18 cellular contexts compared by ENCODE assay signal in the genomic region with DNA sequence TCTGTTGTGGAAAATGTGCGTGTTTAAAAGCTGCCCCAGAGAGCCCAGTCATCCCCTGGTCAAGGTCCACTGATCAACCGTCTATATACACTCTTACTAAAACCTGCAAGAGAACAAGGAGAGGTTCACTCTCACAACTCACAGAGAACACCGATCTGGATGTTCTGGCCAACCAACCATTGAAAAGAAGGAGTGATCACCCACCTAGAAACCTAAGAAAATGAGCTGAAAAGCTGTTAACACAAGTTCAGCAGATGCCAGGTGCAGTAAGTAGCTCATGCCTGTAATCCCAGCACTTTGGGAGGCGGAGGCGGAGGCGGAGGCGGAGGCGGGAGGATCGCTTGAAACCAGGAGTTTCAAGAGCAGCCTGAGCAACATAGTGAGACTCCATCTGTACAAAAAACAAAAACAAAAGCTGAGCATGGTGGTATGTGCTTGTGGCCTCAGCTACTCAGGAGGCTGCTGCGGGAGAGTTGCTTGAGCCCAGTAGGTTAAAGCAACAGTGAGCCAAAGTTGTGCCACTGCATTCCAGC. TPM values are rescaled to one million over a fixed set of nuclear protein-coding genes. Genes with fewer than 3 reads are reported as not detected.
DNase-seq lines count a peak whose midpoint lies in the region; ATAC-seq, FAIRE-seq and TF ChIP-seq lines count a peak whose summit lies in the region.
"Had no signal": no experiment of that assay in that cellular context is flagged by ENCODE, and none has a peak within 500 bp of the region (broad histone marks: within the 10 kb centered on the region; RNA-seq: fewer than 3 reads in every experiment).

No MANE protein-coding gene starts in this region.

- no peak overlapping the region for H3K4me3 ChIP-seq in CD4-positive, CD25-positive, alpha-beta regulatory T cell (ENCODE audit: low read depth, low read length)
- H3K4me3 ChIP-seq in ascending aorta: no peak overlapping the region
- H3K4me3 ChIP-seq: cardiac muscle cell, K562, upper lobe of right lung had no signal

- intact Hi-C loops in ascending aorta (cut with DNase I): no loop called here

- peak overlapping the region; percentile 98 to 99 (median 99) for H3K27ac Mint-ChIP-seq in CD4-positive, CD25-positive, alpha-beta regulatory T cell
- H3K27ac Mint-ChIP-seq in activated CD8-positive, alpha-beta T cell treated with anti-CD3 and anti-CD28 coated beads, Interleukin-2, amount 10 ng/mL, durations not matched to agents 7 days and 5 days: peak overlapping the region; percentile 92
- peak overlapping the region; percentile 68 for H3K27ac Mint-ChIP-seq in memory B cell

- no peak for DNase-seq in CD4-positive, CD25-positive, alpha-beta regulatory T cell
- DNase-seq in GM12891 (ENCODE audit: insufficient read length, low spot score): no peak
- no peak for DNase-seq in activated CD8-positive, alpha-beta T cell treated with anti-CD3 and anti-CD28 coated beads, Interleukin-2, amount 10 ng/mL, durations not matched to agents 7 days and 5 days
- DNase-seq in memory B cell (ENCODE audit: low spot score in 2 of 2): no peak
- no peak for DNase-seq in ascending aorta (ENCODE audit: low spot score in 2 of 2)
- DNase-seq: C1 segment of cervical spinal cord, NCI-H1105, retina, upper lobe of right lung had no signal

- TF ChIP-seq POLR2A in GM12891 (IDR thresholded peaks at IDR 0.05; ENCODE audit: low read depth, low read length): no peak

- H3K36me3 ChIP-seq in CD4-positive, CD25-positive, alpha-beta regulatory T cell (ENCODE audit: control insufficient read depth, insufficient read depth, low read length): peaks cover 60% of the 10 kb centered on the region
- peaks cover 67 to 88% of the 10 kb centered on the region in 2 donors for H3K36me3 ChIP-seq in ascending aorta

- CTCF ChIA-PET in activated CD8-positive, alpha-beta T cell treated with anti-CD3 and anti-CD28 coated beads, Interleukin-2, amount 10 ng/mL, durations not matched to agents 7 days and 5 days (lab: Charles Lee): interaction anchor here (1.2 to 5.9 kb wide), 2 partner anchors 13 to 177 kb away, joined by 3 to 42 read pairs; a partner anchor contains a TSS

- H3K4me3 Mint-ChIP-seq in CD4-positive, CD25-positive, alpha-beta regulatory T cell: peak overlapping the region in 1 of 4 donors; percentile 28
- no peak overlapping the region for H3K4me3 Mint-ChIP-seq in activated CD8-positive, alpha-beta T cell treated with anti-CD3 and anti-CD28 coated beads, Interleukin-2, amount 10 ng/mL, durations not matched to agents 7 days and 5 days
- no peak overlapping the region for H3K4me3 Mint-ChIP-seq in memory B cell

- no peaks in the 10 kb centered on the region for H3K9me3 Mint-ChIP-seq in CD4-positive, CD25-positive, alpha-beta regulatory T cell
- no peaks in the 10 kb centered on the region for H3K9me3 Mint-ChIP-seq in activated CD8-positive, alpha-beta T cell treated with anti-CD3 and anti-CD28 coated beads, Interleukin-2, amount 10 ng/mL, durations not matched to agents 7 days and 5 days (ENCODE audit: insufficient read depth)
- H3K9me3 Mint-ChIP-seq in memory B cell: no peaks in the 10 kb centered on the region

- no peaks in the 10 kb centered on the region for H3K27me3 ChIP-seq in CD4-positive, CD25-positive, alpha-beta regulatory T cell (ENCODE audit: control insufficient read depth, insufficient read depth, low read length)
- H3K27me3 ChIP-seq in ascending aorta: no peaks in the 10 kb centered on the region
- H3K27me3 ChIP-seq: cardiac muscle cell, upper lobe of right lung had no signal

- no peaks in the 10 kb centered on the region for H3K9me3 ChIP-seq in CD4-positive, CD25-positive, alpha-beta regulatory T cell (ENCODE audit: control insufficient read depth in 2 of 2, low read length in 2 of 2)
- no peaks in the 10 kb centered on the region for H3K9me3 ChIP-seq in ascending aorta
- H3K9me3 ChIP-seq: upper lobe of right lung had no signal

- no peak for TF ChIP-seq CTCF in ascending aorta (IDR thresholded peaks at IDR 0.05)

- FAIRE-seq in GM12891 (lab: Jason Lieb, UNC): peak; percentile 74
- FAIRE-seq: GM18507, H54, islet of Langerhans, K562 had no signal

- ATAC-seq in CD4-positive, CD25-positive, alpha-beta regulatory T cell (ENCODE audit: low read depth in 2 of 2): no peak
- no peak for ATAC-seq in activated CD8-positive, alpha-beta T cell treated with anti-CD3 and anti-CD28 coated beads, Interleukin-2, amount 10 ng/mL, durations not matched to agents 7 days and 5 days
- ATAC-seq in memory B cell (ENCODE audit: low read depth) (no peak), GM18517 (IDR thresholded peaks at IDR 0.05; ENCODE audit: unreplicated experiment) (no peak), HG02678 (IDR thresholded peaks at IDR 0.05; ENCODE audit: unreplicated experiment) (no peak)
- ATAC-seq: K562, upper lobe of right lung had no signal

- H3K4me1 ChIP-seq in CD4-positive, CD25-positive, alpha-beta regulatory T cell (ENCODE audit: control insufficient read depth, insufficient read depth, low read length, poor library complexity, severe bottlenecking): peaks cover 41% of the 10 kb centered on the region
- H3K4me1 ChIP-seq in ascending aorta: no peaks in the 10 kb centered on the region
- H3K4me1 ChIP-seq: upper lobe of right lung had no signal

- H3K27ac ChIP-seq in CD4-positive, CD25-positive, alpha-beta regulatory T cell (ENCODE audit: insufficient read depth, low read length, poor library complexity, severe bottlenecking): peak overlapping the region; percentile 94
- no peak overlapping the region for H3K27ac ChIP-seq in ascending aorta
- H3K27ac ChIP-seq: cardiac muscle cell, upper lobe of right lung had no signal

- no peaks in the 10 kb centered on the region for H3K27me3 Mint-ChIP-seq in CD4-positive, CD25-positive, alpha-beta regulatory T cell
- H3K27me3 Mint-ChIP-seq in activated CD8-positive, alpha-beta T cell treated with anti-CD3 and anti-CD28 coated beads, Interleukin-2, amount 10 ng/mL, durations not matched to agents 7 days and 5 days (ENCODE audit: low read depth): no peaks in the 10 kb centered on the region
- H3K27me3 Mint-ChIP-seq in memory B cell: no peaks in the 10 kb centered on the region

- POLR2A ChIA-PET in activated CD8-positive, alpha-beta T cell treated with anti-CD3 and anti-CD28 coated beads, Interleukin-2, amount 10 ng/mL, durations not matched to agents 7 days and 5 days (lab: Charles Lee): interaction anchor here (2.9 kb wide), 1 partner anchor 13 kb away, joined by 44 read pairs; a partner anchor contains a TSS

- peaks cover 26 to 70% (median 49%) of the 10 kb centered on the region in 4 donors for H3K4me1 Mint-ChIP-seq in CD4-positive, CD25-positive, alpha-beta regulatory T cell
- H3K4me1 Mint-ChIP-seq in activated CD8-positive, alpha-beta T cell treated with anti-CD3 and anti-CD28 coated beads, Interleukin-2, amount 10 ng/mL, durations not matched to agents 7 days and 5 days (ENCODE audit: low read depth): peaks cover 74% of the 10 kb centered on the region
- peaks cover 42% of the 10 kb centered on the region for H3K4me1 Mint-ChIP-seq in memory B cell

- peaks cover 63% of the 10 kb centered on the region for H3K36me3 Mint-ChIP-seq in CD4-positive, CD25-positive, alpha-beta regulatory T cell
- H3K36me3 Mint-ChIP-seq in activated CD8-positive, alpha-beta T cell treated with anti-CD3 and anti-CD28 coated beads, Interleukin-2, amount 10 ng/mL, durations not matched to agents 7 days and 5 days (ENCODE audit: low read depth): peaks cover 88% of the 10 kb centered on the region
- peaks cover 46% of the 10 kb centered on the region for H3K36me3 Mint-ChIP-seq in memory B cell

TF ChIP-seq in GM12891, 5 proteins besides CTCF, POLR2A, EP300 and RAD21:
- peak; percentile 75 for TF ChIP-seq PAX5 (IDR thresholded peaks at IDR 0.05; ENCODE audit: insufficient read depth, low read length, severe bottlenecking)
- TF ChIP-seq POLR2AphosphoS5 (IDR thresholded peaks at IDR 0.05; ENCODE audit: low read depth, low read length): no peak

RNA-seq across cellular contexts. Expression of a gene that starts 14.5 kb away (rescaled TPM):
- 125 TPM for total RNA-seq in CD4-positive, CD25-positive, alpha-beta regulatory T cell
- 10 to 100 TPM; 15.2 to 23.5 (median 19.0) TPM for polyA plus RNA-seq in CD4-positive, CD25-positive, alpha-beta regulatory T cell
- polyA plus RNA-seq in GM12891 (2012; ENCODE audit: low read depth, missing spikeins): 10.4 TPM
- total RNA-seq in activated CD8-positive, alpha-beta T cell treated with anti-CD3 and anti-CD28 coated beads, Interleukin-2, amount 10 ng/mL, durations not matched to agents 7 days and 5 days: 10 to 100 TPM; 47.2 to 50.5 TPM
- 28.1 TPM for total RNA-seq in ascending aorta

RNA-seq across cellular contexts. Expression of a gene that starts 41.7 kb away (rescaled TPM):
- 1.7 TPM for total RNA-seq in CD4-positive, CD25-positive, alpha-beta regulatory T cell
- polyA plus RNA-seq in CD4-positive, CD25-positive, alpha-beta regulatory T cell: not detected
- polyA plus RNA-seq in GM12891 (2012; ENCODE audit: low read depth, missing spikeins): not detected
- under 1 TPM in 1 of 2 experiments, not detected in 1; 0.05 TPM for total RNA-seq in activated CD8-positive, alpha-beta T cell treated with anti-CD3 and anti-CD28 coated beads, Interleukin-2, amount 10 ng/mL, durations not matched to agents 7 days and 5 days
- not detected for total RNA-seq in ascending aorta
- total RNA-seq: cardiac muscle cell, G401, SK-MEL-5, upper lobe of right lung had no signal
